Comparison of ENCODE assay signal across 19 cellular contexts in the genomic region with DNA sequence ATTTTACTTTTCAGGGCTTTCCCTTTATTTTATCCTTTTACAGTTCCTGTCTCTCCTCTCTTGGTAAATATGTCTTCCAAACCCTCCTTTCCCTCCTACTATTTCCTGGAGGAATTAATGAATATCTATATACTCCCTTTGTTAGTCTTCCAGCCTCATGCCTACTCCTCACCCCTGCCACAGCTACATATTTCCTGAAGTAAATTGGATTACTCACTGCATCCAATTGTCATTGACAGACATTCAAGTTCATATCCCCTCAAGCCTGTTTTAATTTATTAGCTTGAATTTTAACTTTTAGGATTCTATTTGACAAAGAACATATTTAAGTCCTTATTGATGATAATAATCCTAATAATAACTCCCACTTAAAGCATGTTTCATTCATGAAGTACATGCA.
DNase-seq lines count a peak whose midpoint lies in the region; ATAC-seq and TF ChIP-seq lines count a peak whose summit lies in the region.
"Had no signal": no experiment of that assay in that cellular context is flagged by ENCODE, and none has a peak within 500 bp of the region (broad histone marks: within the 10 kb centered on the region; RNA-seq: fewer than 3 reads in every experiment).

No MANE protein-coding gene starts in this region.

- no peaks in the 10 kb centered on the region for H3K79me1 ChIP-seq in neuronal stem cell (ENCODE audit: low read depth, low read length)

- ATAC-seq in WTC11 = no peak
- no peak for ATAC-seq in HG03354 (IDR thresholded peaks at IDR 0.05; ENCODE audit: poor library complexity, severe bottlenecking, unreplicated experiment)

- H2BK120ac ChIP-seq in neuronal stem cell (ENCODE audit: low read depth, low read length) = no peak overlapping the region

- H3K36me3 ChIP-seq in HAP-1 (replicated peaks) = no peaks in the 10 kb centered on the region
- no peaks in the 10 kb centered on the region for H3K36me3 ChIP-seq in neuronal stem cell (replicated peaks in 1 of 2; ENCODE audit: control insufficient read depth in 2 of 2, insufficient read depth in 2 of 2, low read length in 2 of 2)
- H3K36me3 ChIP-seq: BE2C; BLaER1 treated with 17β-estradiol and CSF1 and Interleukin-3, amounts not matched to agents 10 nM and 100 nM had no signal

- no peak overlapping the region for H3K4me3 Mint-ChIP-seq in WTC11
- H3K4me3 Mint-ChIP-seq: CD4-positive, alpha-beta memory T cell had no signal

- peaks cover 57% of the 10 kb centered on the region for H3K4me1 Mint-ChIP-seq in WTC11
- H3K4me1 Mint-ChIP-seq: CD4-positive, alpha-beta memory T cell had no signal

- H3K9me3 Mint-ChIP-seq in WTC11 = no peaks in the 10 kb centered on the region

- no peak overlapping the region for H3K4me2 ChIP-seq in neuronal stem cell (ENCODE audit: insufficient read depth, low read length, poor library complexity, severe bottlenecking)
- H3K4me2 ChIP-seq: BLaER1 treated with 17β-estradiol and CSF1 and Interleukin-3, amounts not matched to agents 10 nM and 100 nM had no signal

- DNase-seq in NCI-H82 (lab: John Stamatoyannopoulos, UW) = peak; percentile 11
- DNase-seq in NCI-H82 treated with DMSO at 0.1 percent for 48 hours (lab: John Stamatoyannopoulos, UW; ENCODE audit: unreplicated experiment) = no peak
- DNase-seq in HAP-1 (ENCODE audit: low spot score in 2 of 2) = peak; percentile 21 to 84
- no peak for DNase-seq in WTC11 (ENCODE audit: low spot score)
- DNase-seq in HT-29 (ENCODE audit: low spot score) = no peak
- no peak for DNase-seq in neuronal stem cell (ENCODE audit: low spot score)
- no peak for DNase-seq in RWPE1 (ENCODE audit: low spot score)
- DNase-seq: ACHN; AML-193; BE2C; Caco-2; CD4-positive, alpha-beta memory T cell; DMS153; DND-41; GM23248; HCEC 1CT had no signal

- no peak overlapping the region for H4K8ac ChIP-seq in neuronal stem cell (ENCODE audit: low read depth, low read length)

- H3K4me1 ChIP-seq in HAP-1 = peaks cover 48% of the 10 kb centered on the region
- peaks cover 9 to 10% of the 10 kb centered on the region in 2 donors for H3K4me1 ChIP-seq in neuronal stem cell (ENCODE audit: control insufficient read depth in 2 of 2, insufficient read depth in 1 of 2, low read depth in 1 of 2, low read length in 2 of 2)
- H3K4me1 ChIP-seq: BE2C, Caco-2 had no signal

- no peak overlapping the region for H3K14ac ChIP-seq in neuronal stem cell (ENCODE audit: low read length)

- no peak overlapping the region for H3K4ac ChIP-seq in neuronal stem cell (ENCODE audit: low read length)

- CTCF ChIA-PET in WTC11 (lab: Charles Lee) = no interaction called here
- CTCF ChIA-PET in RWPE1 (lab: Yijun Ruan, JAX) = interaction anchor here (0.6 kb wide), 1 partner anchor 1231 kb away, joined by 3 read pairs; no protein-coding TSS in a partner anchor

- H3K27ac ChIP-seq in neuronal stem cell (replicated peaks; ENCODE audit: low read length) (no peak overlapping the region), RWPE1 (no peak overlapping the region)
- H3K27ac ChIP-seq: 22Rv1; BLaER1 treated with 17β-estradiol and CSF1 and Interleukin-3, amounts not matched to agents 10 nM and 100 nM; GM23248 had no signal

- POLR2A ChIA-PET in WTC11 (lab: Charles Lee) (no interaction called here), RWPE1 (lab: Yijun Ruan, JAX; ENCODE audit: low non-redundant PET) (no interaction called here)

- in situ Hi-C loops in HAP-1 (cut with MboI; ENCODE audit: low sequenced_read_pairs) = no loop called here

- H3K27me3 Mint-ChIP-seq in WTC11 (ENCODE audit: low read depth) = no peaks in the 10 kb centered on the region

- H3K36me3 Mint-ChIP-seq in WTC11 = no peaks in the 10 kb centered on the region
- H3K36me3 Mint-ChIP-seq: CD4-positive, alpha-beta memory T cell had no signal

- no peak overlapping the region for H4K91ac ChIP-seq in neuronal stem cell (ENCODE audit: low read depth, low read length, poor library complexity)

- H3K27me3 ChIP-seq in HAP-1 (ENCODE audit: low read depth) (0 out of 2 replicates have a peak, but pooled peaks cover 3% of the 10 kb centered on the region), neuronal stem cell (ENCODE audit: control insufficient read depth in 3 of 3, insufficient read depth in 3 of 3, low read depth in 1 of 3, low read length in 3 of 3) (peaks cover 0 to 18% (median 0%) of the 10 kb centered on the region in 3 experiments)
- H3K27me3 ChIP-seq: BE2C; BLaER1 treated with 17β-estradiol and CSF1 and Interleukin-3, amounts not matched to agents 10 nM and 100 nM had no signal

- H3K18ac ChIP-seq in neuronal stem cell (ENCODE audit: low read length) = no peak overlapping the region

- H2AFZ ChIP-seq in neuronal stem cell (ENCODE audit: low read length) = no peak overlapping the region
- H2AFZ ChIP-seq: GM23248 had no signal

- no peak overlapping the region for H2AK5ac ChIP-seq in neuronal stem cell (ENCODE audit: low read depth, low read length)

- no peak overlapping the region for H2BK12ac ChIP-seq in neuronal stem cell (ENCODE audit: low read length)

- no peak overlapping the region for H3K9ac ChIP-seq in neuronal stem cell (ENCODE audit: low read depth, low read length, poor library complexity)
- H3K9ac ChIP-seq: BLaER1 treated with 17β-estradiol and CSF1 and Interleukin-3, amounts not matched to agents 10 nM and 100 nM; GM23248 had no signal

- no peak overlapping the region for H3K4me3 ChIP-seq in HAP-1
- no peak overlapping the region for H3K4me3 ChIP-seq in neuronal stem cell (ENCODE audit: low read length in 2 of 2)
- H3K4me3 ChIP-seq: BLaER1 treated with 17β-estradiol and CSF1 and Interleukin-3, amounts not matched to agents 10 nM and 100 nM; GM23248 had no signal

- H2BK15ac ChIP-seq in neuronal stem cell (ENCODE audit: low read length) = no peak overlapping the region

- no peaks in the 10 kb centered on the region for H3K9me3 ChIP-seq in HAP-1
- H3K9me3 ChIP-seq in neuronal stem cell (replicated peaks in 1 of 2; ENCODE audit: control insufficient read depth in 2 of 2, insufficient read depth in 1 of 2, low read depth in 1 of 2, low read length in 2 of 2) = no peaks in the 10 kb centered on the region
- H3K9me3 ChIP-seq: BE2C; BLaER1 treated with 17β-estradiol and CSF1 and Interleukin-3, amounts not matched to agents 10 nM and 100 nM; Caco-2 had no signal

- peak overlapping the region; percentile 63; the same call in 1 of the 2 replicates for H3K27ac Mint-ChIP-seq in WTC11
- H3K27ac Mint-ChIP-seq: CD4-positive, alpha-beta memory T cell had no signal

- no peak overlapping the region for H3K23ac ChIP-seq in neuronal stem cell (ENCODE audit: low read depth, low read length, poor library complexity)

- TF ChIP-seq CTCF in WTC11 (IDR thresholded peaks at IDR 0.05) = no peak
- no peak for TF ChIP-seq CTCF in RWPE1 (conservative IDR thresholded peaks at IDR 0.05; ENCODE audit: low read depth)

- H2BK5ac ChIP-seq in neuronal stem cell (ENCODE audit: low read length) = no peak overlapping the region

TF ChIP-seq in WTC11, 78 proteins besides CTCF, POLR2A, EP300 and RAD21:
- TF ChIP-seq OVOL2 (CRISPR knock-in tag; IDR thresholded peaks at IDR 0.05; ENCODE audit: borderline replicate concordance) = no peak

Comparison
In these comparisons a context has a peak if more than half of its experiments do, and no peak if none do; other contexts are left out.
1. DNase-seq: peak in NCI-H82 (single experiment) and HAP-1 (2 of 2); none in NCI-H82 treated with DMSO at 0.1 percent for 48 hours (single experiment), WTC11 (single experiment), HT-29 (single experiment), neuronal stem cell (single experiment) and RWPE1 (single experiment).